9 cellular contexts compared by ENCODE assay signal in the genomic region with DNA sequence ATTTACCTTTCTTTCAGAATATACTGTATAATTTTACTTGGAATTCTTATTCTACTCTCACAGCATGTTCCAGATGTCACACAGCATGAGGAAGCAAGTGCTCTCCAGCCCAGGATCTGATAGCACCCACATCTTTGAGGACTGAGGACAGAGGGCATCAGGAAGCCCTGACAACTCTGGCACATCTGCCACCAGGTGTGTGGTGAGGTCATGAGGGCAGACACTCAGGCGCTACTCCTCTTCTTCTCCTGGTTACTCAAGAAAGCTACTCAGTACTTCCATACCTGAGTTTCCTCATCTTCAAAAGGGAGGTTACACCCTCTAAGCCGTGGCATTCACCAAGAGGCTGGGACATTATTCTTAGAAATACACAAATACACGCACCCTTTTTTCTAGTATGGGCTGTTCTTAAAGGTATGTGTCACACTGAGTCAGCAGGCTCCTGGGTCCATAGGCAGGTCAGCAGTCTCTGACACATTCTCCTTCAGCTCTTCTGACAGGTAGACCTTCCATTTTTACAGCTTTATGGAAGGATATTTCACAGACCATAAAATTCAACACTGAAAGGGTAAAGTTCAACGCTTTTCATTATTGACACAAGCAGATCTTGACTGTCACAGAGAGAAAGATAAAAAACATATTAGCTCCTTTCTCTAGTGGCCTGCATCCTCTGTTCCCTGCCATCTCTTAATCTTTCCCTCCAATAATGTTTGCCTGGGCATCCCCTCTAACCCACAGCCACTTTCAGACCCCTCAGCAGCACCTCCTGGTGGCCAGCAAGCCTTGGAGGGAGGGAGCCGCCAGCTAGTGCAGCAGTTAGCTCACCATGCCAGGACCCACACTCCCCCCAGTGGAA.
A peak's percentile ranks its signal among the peaks of the same experiment; 100 is the strongest.
DNase-seq lines count a peak whose midpoint lies in the region; ATAC-seq and TF ChIP-seq lines count a peak whose summit lies in the region.
"Had no signal": no experiment of that assay in that cellular context is flagged by ENCODE, and none has a peak within 500 bp of the region (broad histone marks: within the 10 kb centered on the region; RNA-seq: fewer than 3 reads in every experiment).

No MANE protein-coding gene starts in this region.

- H3K36me3 Mint-ChIP-seq in chondrocyte (ENCODE audit: low read depth), result no peaks in the 10 kb centered on the region

- no peak overlapping the region for H3K4me3 ChIP-seq in RWPE2 (ENCODE audit: severe bottlenecking)

- H3K9me3 Mint-ChIP-seq in chondrocyte (ENCODE audit: low read depth), result no peaks in the 10 kb centered on the region

- H3K9me3 ChIP-seq in RWPE2 (ENCODE audit: severe bottlenecking), result no peaks in the 10 kb centered on the region
- H3K9me3 ChIP-seq: neutrophil had no signal

- no peak overlapping the region for H3K4me3 Mint-ChIP-seq in chondrocyte (ENCODE audit: unreplicated experiment)

- H3K36me3 ChIP-seq in RWPE2 (ENCODE audit: low read depth), result no peaks in the 10 kb centered on the region
- H3K36me3 ChIP-seq: neutrophil had no signal

- TF ChIP-seq CTCF in RWPE2 (IDR thresholded peaks at IDR 0.05; ENCODE audit: poor library complexity, severe bottlenecking) (peak; percentile 99), chondrocyte (IDR thresholded peaks at IDR 0.05) (peak; percentile 89)

- peaks cover 41% of the 10 kb centered on the region for H3K4me1 Mint-ChIP-seq in chondrocyte (ENCODE audit: low read depth)

- peak overlapping the region; percentile 24 for H3K27ac Mint-ChIP-seq in chondrocyte (ENCODE audit: unreplicated experiment)

- H3K27ac ChIP-seq in RWPE2 (ENCODE audit: poor library complexity, severe bottlenecking), result peak overlapping the region; percentile 97
- H3K27ac ChIP-seq: neutrophil had no signal

- ATAC-seq in RWPE2 (ENCODE audit: low read depth) (peak; percentile 76), left colon (peak; percentile 93), GM18502 (IDR thresholded peaks at IDR 0.05; ENCODE audit: poor library complexity, unreplicated experiment) (no peak), HG03095 (IDR thresholded peaks at IDR 0.05; ENCODE audit: unreplicated experiment) (no peak)

- peaks cover 56% of the 10 kb centered on the region for H3K4me1 ChIP-seq in RWPE2 (ENCODE audit: insufficient read depth, poor library complexity, severe bottlenecking)

- intact Hi-C loops in left colon (cut with DNase I, micrococcal nuclease), result loop anchor here in 1 of 2 donors (10.0 kb wide), 1 partner anchor 201 kb away; no protein-coding TSS in a partner anchor

- no peaks in the 10 kb centered on the region for H3K27me3 Mint-ChIP-seq in chondrocyte (ENCODE audit: low read depth)

- peak; percentile 0 to 33 for DNase-seq in AML-193 (lab: John Stamatoyannopoulos, UW)
- DNase-seq in HCEC 1CT, result peak; percentile 79
- DNase-seq in RWPE2 (ENCODE audit: low spot score), result peak; percentile 94
- no peak for DNase-seq in chondrocyte (ENCODE audit: low spot score)
- peak; percentile 63 to 76 for DNase-seq in left colon
- DNase-seq in stimulated activated CD8-positive, alpha-beta memory T cell treated with anti-CD3 and anti-CD28 coated beads, Interleukin-4, amount 100 ng/mL, for 24 hours (ENCODE audit: low read depth), result peak; percentile 19

- no peaks in the 10 kb centered on the region for H3K27me3 ChIP-seq in RWPE2 (ENCODE audit: insufficient read depth, poor library complexity, severe bottlenecking)

Comparison
In these comparisons a context has a peak if more than half of its experiments do, and no peak if none do; other contexts are left out.
1. ATAC-seq: peak in RWPE2 (single experiment) and left colon (single experiment); none in GM18502 (single experiment) and HG03095 (single experiment).